ENCODE assay signal across 8 cellular contexts in genomic region chr1:246724725-246725095, GRCh38. TPM values are rescaled to one million over a fixed set of nuclear protein-coding genes. Genes with fewer than 3 reads are reported as not detected.
A peak's percentile ranks its signal among the peaks of the same experiment; 100 is the strongest.
DNase-seq lines count a peak whose midpoint lies in the region; ATAC-seq and TF ChIP-seq lines count a peak whose summit lies in the region.

No MANE protein-coding gene starts in this region.

- peak overlapping the region; percentile 97 for H3K4me3 Mint-ChIP-seq in glutamatergic neuron (ENCODE audit: unreplicated experiment)

- H3K27ac Mint-ChIP-seq in glutamatergic neuron (ENCODE audit: unreplicated experiment) = peak overlapping the region; percentile 92

- peaks cover 11% of the 10 kb centered on the region for H3K9me3 Mint-ChIP-seq in glutamatergic neuron (ENCODE audit: unreplicated experiment)

- H3K9me3 ChIP-seq in parathyroid adenoma (ENCODE audit: control insufficient read depth, low read length) = no peaks in the 10 kb centered on the region

- H3K27me3 ChIP-seq in parathyroid adenoma (ENCODE audit: control insufficient read depth, insufficient read depth, low read length) = no peaks in the 10 kb centered on the region

- no peak overlapping the region for H3K9ac ChIP-seq in parathyroid adenoma

- H3K4me2 ChIP-seq in parathyroid adenoma (ENCODE audit: low read length) = peak overlapping the region; percentile 89

- H3K36me3 ChIP-seq in parathyroid adenoma (ENCODE audit: control insufficient read depth, insufficient read depth, low read length) = no peaks in the 10 kb centered on the region

- peak overlapping the region; percentile 58 for H3K4me3 ChIP-seq in parathyroid adenoma (ENCODE audit: low read depth, low read length)

- peaks cover 17% of the 10 kb centered on the region for H3K4me1 Mint-ChIP-seq in glutamatergic neuron (ENCODE audit: low read depth, unreplicated experiment)

- no peak for TF ChIP-seq CTCF in glutamatergic neuron (IDR thresholded peaks at IDR 0.05; ENCODE audit: partially characterized antibody, unreplicated experiment)
- no peak for TF ChIP-seq CTCF in parathyroid adenoma (IDR thresholded peaks at IDR 0.05)

- ATAC-seq in HG02642 (IDR thresholded peaks at IDR 0.05; ENCODE audit: poor library complexity, unreplicated experiment) = peak; percentile 7

- H3K27me3 Mint-ChIP-seq in glutamatergic neuron (ENCODE audit: unreplicated experiment) = peaks cover 6% of the 10 kb centered on the region

- no peaks in the 10 kb centered on the region for H3K79me2 ChIP-seq in parathyroid adenoma

- peaks cover 25% of the 10 kb centered on the region for H3K36me3 Mint-ChIP-seq in glutamatergic neuron (ENCODE audit: unreplicated experiment)

- peak; percentile 1 for DNase-seq in stimulated activated CD4-positive, alpha-beta T cell treated with anti-CD3 and anti-CD28 coated beads, Interleukin-12 subunit alpha, Interleukin-12 subunit beta, amount 100 ng/mL, for 4 hours
- no peak for DNase-seq in stimulated activated CD4-positive, alpha-beta T cell treated with anti-CD3 and anti-CD28 coated beads, Interleukin-4, amount 100 ng/mL, for 4 hours
- peak; percentile 89 for DNase-seq in NCI-H1092 treated with DMSO at 0.1 percent for 48 hours (lab: John Stamatoyannopoulos, UW)
- peak; percentile 17 for DNase-seq in activated T-cell treated with anti-CD3 and anti-CD28 coated beads, Interleukin-2, amount 50 U/mL, for 1 hour
- peak; percentile 33 for DNase-seq in glutamatergic neuron
- DNase-seq in effector CD8-positive, alpha-beta T cell (lab: John Stamatoyannopoulos, UW) = no peak

- no peaks in the 10 kb centered on the region for H3K4me1 ChIP-seq in parathyroid adenoma

- H3K27ac ChIP-seq in parathyroid adenoma = peak overlapping the region; percentile 61

- peak overlapping the region; percentile 84 for H2AFZ ChIP-seq in parathyroid adenoma

RNA-seq across cellular contexts. Expression of gene SCCPDH, which starts 0.5 kb away (rescaled TPM):
- total RNA-seq in glutamatergic neuron (ENCODE audit: unreplicated experiment) = 34.6 TPM

Comparison
In these comparisons a context has a peak if more than half of its experiments do, and no peak if none do; other contexts are left out.
1. DNase-seq: peak in stimulated activated CD4-positive, alpha-beta T cell treated with anti-CD3 and anti-CD28 coated beads, Interleukin-12 subunit alpha, Interleukin-12 subunit beta, amount 100 ng/mL, for 4 hours (single experiment), NCI-H1092 treated with DMSO at 0.1 percent for 48 hours (single experiment), activated T-cell treated with anti-CD3 and anti-CD28 coated beads, Interleukin-2, amount 50 U/mL, for 1 hour (single experiment) and glutamatergic neuron (single experiment); none in stimulated activated CD4-positive, alpha-beta T cell treated with anti-CD3 and anti-CD28 coated beads, Interleukin-4, amount 100 ng/mL, for 4 hours (0 of 2) and effector CD8-positive, alpha-beta T cell (single experiment).